1 cellular context compared by ENCODE assay signal in the genomic region with DNA sequence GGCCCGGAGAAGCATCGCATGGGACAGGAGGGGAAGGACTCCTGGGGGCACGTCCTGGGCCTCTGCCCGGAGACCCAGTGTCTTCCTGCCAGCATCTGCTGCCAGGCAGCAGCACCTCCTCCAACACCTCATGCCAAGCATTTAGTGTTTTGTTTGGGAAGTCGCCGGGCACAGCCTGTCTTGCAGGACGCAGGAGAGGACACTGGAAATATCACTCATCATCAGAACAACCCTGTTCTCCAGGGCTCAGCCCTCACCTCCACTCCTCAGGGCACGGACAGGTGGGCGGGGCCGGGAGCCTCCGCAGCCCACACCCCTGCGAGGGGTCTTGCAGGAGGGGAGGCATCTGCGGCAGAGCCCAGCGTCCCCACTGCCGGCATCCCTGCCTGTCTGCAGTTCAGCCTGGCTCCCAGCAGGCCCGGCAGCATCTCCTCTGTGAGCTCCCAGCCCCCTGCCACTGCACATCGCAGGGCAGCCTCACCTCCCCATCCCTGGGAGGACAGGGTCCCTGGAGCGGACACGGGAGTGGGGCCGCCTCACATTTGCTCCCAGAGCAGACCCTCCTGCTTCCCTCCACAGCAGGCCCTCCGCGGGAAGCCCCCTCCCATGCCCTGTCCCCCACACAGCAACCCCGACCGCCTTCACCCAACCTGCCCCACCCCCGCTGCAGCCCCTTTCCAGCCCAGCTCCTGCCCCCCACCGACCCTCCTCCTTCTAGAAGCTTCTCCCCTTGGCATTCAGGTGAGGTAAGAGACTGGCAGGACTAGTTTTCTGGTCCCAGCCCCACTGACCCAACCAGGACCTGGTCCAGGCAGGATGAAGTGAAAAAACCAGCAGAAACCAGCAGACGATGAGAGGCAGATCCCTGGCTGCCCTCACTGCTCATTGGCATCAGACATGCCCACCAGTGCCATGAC.
TF ChIP-seq lines count a peak whose summit lies in the region.

No MANE protein-coding gene starts in this region.

TF ChIP-seq in SK-N-SH, 30 proteins besides CTCF, POLR2A, EP300 and RAD21 (continued from another document):
- no peak for TF ChIP-seq CHD2 (IDR thresholded peaks at IDR 0.05; ENCODE audit: low read length, partially characterized antibody)
- TF ChIP-seq YY1 (IDR thresholded peaks at IDR 0.05; ENCODE audit: low read depth), result no peak
- no peak for TF ChIP-seq ELF1 (IDR thresholded peaks at IDR 0.05)
- no peak for TF ChIP-seq POLR2AphosphoS5 (IDR thresholded peaks at IDR 0.05; ENCODE audit: low read depth, low read length)
- TF ChIP-seq TCF12 (IDR thresholded peaks at IDR 0.05), result no peak
- no peak for TF ChIP-seq FOSL2 (IDR thresholded peaks at IDR 0.05; ENCODE audit: borderline replicate concordance, low read depth)
- no peak for TF ChIP-seq GABPA (IDR thresholded peaks at IDR 0.05; ENCODE audit: low read depth)
- TF ChIP-seq, protein P1, sequence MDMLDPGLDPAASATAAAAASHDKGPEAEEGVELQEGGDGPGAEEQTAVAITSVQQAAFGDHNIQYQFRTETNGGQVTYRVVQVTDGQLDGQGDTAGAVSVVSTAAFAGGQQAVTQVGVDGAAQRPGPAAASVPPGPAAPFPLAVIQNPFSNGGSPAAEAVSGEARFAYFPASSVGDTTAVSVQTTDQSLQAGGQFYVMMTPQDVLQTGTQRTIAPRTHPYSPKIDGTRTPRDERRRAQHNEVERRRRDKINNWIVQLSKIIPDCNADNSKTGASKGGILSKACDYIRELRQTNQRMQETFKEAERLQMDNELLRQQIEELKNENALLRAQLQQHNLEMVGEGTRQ (IDR thresholded peaks at IDR 0.05; ENCODE audit: borderline replicate concordance, low read depth, low read length), result no peak
- TF ChIP-seq, protein P2, sequence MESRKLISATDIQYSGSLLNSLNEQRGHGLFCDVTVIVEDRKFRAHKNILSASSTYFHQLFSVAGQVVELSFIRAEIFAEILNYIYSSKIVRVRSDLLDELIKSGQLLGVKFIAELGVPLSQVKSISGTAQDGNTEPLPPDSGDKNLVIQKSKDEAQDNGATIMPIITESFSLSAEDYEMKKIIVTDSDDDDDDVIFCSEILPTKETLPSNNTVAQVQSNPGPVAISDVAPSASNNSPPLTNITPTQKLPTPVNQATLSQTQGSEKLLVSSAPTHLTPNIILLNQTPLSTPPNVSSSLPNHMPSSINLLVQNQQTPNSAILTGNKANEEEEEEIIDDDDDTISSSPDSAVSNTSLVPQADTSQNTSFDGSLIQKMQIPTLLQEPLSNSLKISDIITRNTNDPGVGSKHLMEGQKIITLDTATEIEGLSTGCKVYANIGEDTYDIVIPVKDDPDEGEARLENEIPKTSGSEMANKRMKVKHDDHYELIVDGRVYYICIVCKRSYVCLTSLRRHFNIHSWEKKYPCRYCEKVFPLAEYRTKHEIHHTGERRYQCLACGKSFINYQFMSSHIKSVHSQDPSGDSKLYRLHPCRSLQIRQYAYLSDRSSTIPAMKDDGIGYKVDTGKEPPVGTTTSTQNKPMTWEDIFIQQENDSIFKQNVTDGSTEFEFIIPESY (IDR thresholded peaks at IDR 0.05; ENCODE audit: borderline replicate concordance, low read depth), result no peak
- TF ChIP-seq GATA2 (CRISPR knock-in tag; IDR thresholded peaks at IDR 0.05), result no peak
- no peak for TF ChIP-seq JUND (IDR thresholded peaks at IDR 0.05)
- TF ChIP-seq RFX5 (IDR thresholded peaks at IDR 0.05; ENCODE audit: low read length), result no peak
